ENCODE assay signal across 3 cellular contexts in the genomic region with DNA sequence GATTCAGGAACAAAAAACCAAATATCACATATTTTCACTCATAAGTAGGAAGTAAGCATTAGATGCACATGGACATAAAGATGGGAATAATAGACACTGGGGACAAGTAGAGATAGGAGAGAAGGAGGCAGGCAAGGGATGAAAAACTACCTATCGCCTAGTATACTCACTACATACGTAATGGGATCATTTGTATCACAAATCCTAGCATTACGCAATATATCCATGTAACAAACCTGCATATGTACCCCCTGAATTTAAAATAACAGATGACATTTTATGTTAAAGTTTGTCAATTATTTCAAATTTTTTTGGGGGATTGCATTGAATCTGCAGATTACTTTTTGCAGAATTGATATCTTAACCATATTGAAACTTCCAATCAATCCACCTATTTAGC.
TF ChIP-seq lines count a peak whose summit lies in the region.

No MANE protein-coding gene starts in this region.

TF ChIP-seq in HepG2, 621 proteins besides CTCF, POLR2A, EP300 and RAD21 (continued from another document):
- peak; percentile 39; the same call in 1 of the 2 replicates for TF ChIP-seq CEBPG (CRISPR knock-in tag; IDR thresholded peaks at IDR 0.05)
- TF ChIP-seq ZSCAN20 (CRISPR knock-in tag; IDR thresholded peaks at IDR 0.05; ENCODE audit: borderline replicate concordance) = no peak

TF ChIP-seq in IMR-90, 13 proteins besides CTCF, POLR2A, EP300 and RAD21 (continued from another document):
- TF ChIP-seq FOS (IDR thresholded peaks at IDR 0.05; ENCODE audit: low read depth, low read length) = no peak
- TF ChIP-seq MAZ (IDR thresholded peaks at IDR 0.05; ENCODE audit: borderline replicate concordance, low read depth, low read length) = no peak
- TF ChIP-seq, protein P1, sequence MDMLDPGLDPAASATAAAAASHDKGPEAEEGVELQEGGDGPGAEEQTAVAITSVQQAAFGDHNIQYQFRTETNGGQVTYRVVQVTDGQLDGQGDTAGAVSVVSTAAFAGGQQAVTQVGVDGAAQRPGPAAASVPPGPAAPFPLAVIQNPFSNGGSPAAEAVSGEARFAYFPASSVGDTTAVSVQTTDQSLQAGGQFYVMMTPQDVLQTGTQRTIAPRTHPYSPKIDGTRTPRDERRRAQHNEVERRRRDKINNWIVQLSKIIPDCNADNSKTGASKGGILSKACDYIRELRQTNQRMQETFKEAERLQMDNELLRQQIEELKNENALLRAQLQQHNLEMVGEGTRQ (IDR thresholded peaks at IDR 0.05; ENCODE audit: low read depth, low read length) = no peak
- TF ChIP-seq BHLHE40 (IDR thresholded peaks at IDR 0.05; ENCODE audit: low read depth, low read length) = no peak

TF ChIP-seq in Ishikawa, 13 proteins besides CTCF, POLR2A, EP300 and RAD21:
- TF ChIP-seq, protein P2, sequence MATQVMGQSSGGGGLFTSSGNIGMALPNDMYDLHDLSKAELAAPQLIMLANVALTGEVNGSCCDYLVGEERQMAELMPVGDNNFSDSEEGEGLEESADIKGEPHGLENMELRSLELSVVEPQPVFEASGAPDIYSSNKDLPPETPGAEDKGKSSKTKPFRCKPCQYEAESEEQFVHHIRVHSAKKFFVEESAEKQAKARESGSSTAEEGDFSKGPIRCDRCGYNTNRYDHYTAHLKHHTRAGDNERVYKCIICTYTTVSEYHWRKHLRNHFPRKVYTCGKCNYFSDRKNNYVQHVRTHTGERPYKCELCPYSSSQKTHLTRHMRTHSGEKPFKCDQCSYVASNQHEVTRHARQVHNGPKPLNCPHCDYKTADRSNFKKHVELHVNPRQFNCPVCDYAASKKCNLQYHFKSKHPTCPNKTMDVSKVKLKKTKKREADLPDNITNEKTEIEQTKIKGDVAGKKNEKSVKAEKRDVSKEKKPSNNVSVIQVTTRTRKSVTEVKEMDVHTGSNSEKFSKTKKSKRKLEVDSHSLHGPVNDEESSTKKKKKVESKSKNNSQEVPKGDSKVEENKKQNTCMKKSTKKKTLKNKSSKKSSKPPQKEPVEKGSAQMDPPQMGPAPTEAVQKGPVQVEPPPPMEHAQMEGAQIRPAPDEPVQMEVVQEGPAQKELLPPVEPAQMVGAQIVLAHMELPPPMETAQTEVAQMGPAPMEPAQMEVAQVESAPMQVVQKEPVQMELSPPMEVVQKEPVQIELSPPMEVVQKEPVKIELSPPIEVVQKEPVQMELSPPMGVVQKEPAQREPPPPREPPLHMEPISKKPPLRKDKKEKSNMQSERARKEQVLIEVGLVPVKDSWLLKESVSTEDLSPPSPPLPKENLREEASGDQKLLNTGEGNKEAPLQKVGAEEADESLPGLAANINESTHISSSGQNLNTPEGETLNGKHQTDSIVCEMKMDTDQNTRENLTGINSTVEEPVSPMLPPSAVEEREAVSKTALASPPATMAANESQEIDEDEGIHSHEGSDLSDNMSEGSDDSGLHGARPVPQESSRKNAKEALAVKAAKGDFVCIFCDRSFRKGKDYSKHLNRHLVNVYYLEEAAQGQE (IDR thresholded peaks at IDR 0.05; ENCODE audit: low read depth) = no peak
- peak; percentile 44; the same call in 1 of the 2 replicates for TF ChIP-seq CEBPB (IDR thresholded peaks at IDR 0.05)
